In the genomic region with DNA sequence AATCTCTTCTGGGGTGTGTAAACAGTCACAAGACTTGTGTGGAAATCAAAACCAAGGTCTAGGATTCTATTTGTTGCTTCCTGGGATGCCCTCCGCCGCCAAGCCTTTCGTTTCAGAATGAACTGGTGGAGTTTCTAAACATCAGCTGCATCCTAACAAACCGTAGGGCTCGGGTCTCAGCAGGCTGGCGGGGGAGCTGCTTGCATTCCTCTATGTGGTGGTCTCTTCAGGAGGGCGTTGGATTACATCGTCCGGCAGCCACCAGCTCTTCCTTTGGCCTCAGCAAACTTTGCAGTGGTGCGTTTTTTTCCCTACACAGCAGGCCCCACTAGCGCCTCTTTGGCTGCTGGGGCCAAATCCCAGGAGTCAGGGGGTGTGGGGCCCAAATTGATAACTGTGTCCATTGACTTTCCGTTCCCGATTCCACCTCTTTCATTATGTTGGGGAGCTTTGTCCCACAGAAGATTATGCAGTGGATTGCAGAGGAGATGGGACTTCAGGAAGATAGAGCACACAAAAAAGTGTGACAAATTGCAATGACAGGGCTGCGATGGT, we compare ENCODE assay signal across 19 cellular contexts.
"Had no signal": no experiment of that assay in that cellular context is flagged by ENCODE, and none has a peak within 500 bp of the region (broad histone marks: within the 10 kb centered on the region; RNA-seq: fewer than 3 reads in every experiment).

No MANE protein-coding gene starts in this region.

- H3K36me3 Mint-ChIP-seq: activated naive CD8-positive, alpha-beta T cell treated with anti-CD3 and anti-CD28 coated beads for 36 hours had no signal

- H3K36me3 ChIP-seq: prostate gland, tibial artery had no signal

- H3K4me1 Mint-ChIP-seq: activated B cell treated with CpG ODN at 0.5 μM for 24 hours; activated CD4-positive, alpha-beta T cell treated with anti-CD3 and anti-CD28 coated beads for 36 hours; activated naive CD8-positive, alpha-beta T cell treated with anti-CD3 and anti-CD28 coated beads for 36 hours had no signal

- H3K27ac Mint-ChIP-seq: activated B cell treated with CpG ODN at 0.5 μM for 24 hours; activated CD4-positive, alpha-beta T cell treated with anti-CD3 and anti-CD28 coated beads for 36 hours; activated naive CD8-positive, alpha-beta T cell treated with anti-CD3 and anti-CD28 coated beads for 36 hours; stimulated activated naive CD8-positive, alpha-beta T cell treated with anti-CD3 and anti-CD28 coated beads, Interleukin-15, Interleukin-2, amounts not matched to agents 100 ng/mL and 50 ng/mL, for 24 hours had no signal

- H3K4me3 ChIP-seq: coronary artery, hepatocyte, prostate gland, tibial artery had no signal

- H2AFZ ChIP-seq: hepatocyte had no signal

- H3K9me3 ChIP-seq: prostate gland, tibial artery had no signal

- H3K9me3 Mint-ChIP-seq: activated B cell treated with CpG ODN at 0.5 μM for 24 hours; activated naive CD8-positive, alpha-beta T cell treated with anti-CD3 and anti-CD28 coated beads for 36 hours; stimulated activated naive CD8-positive, alpha-beta T cell treated with anti-CD3 and anti-CD28 coated beads, Interleukin-15, Interleukin-2, amounts not matched to agents 100 ng/mL and 50 ng/mL, for 24 hours had no signal

- H3K27me3 Mint-ChIP-seq: activated B cell treated with CpG ODN at 0.5 μM for 24 hours; activated naive CD8-positive, alpha-beta T cell treated with anti-CD3 and anti-CD28 coated beads for 36 hours; stimulated activated naive CD8-positive, alpha-beta T cell treated with anti-CD3 and anti-CD28 coated beads, Interleukin-15, Interleukin-2, amounts not matched to agents 100 ng/mL and 50 ng/mL, for 24 hours had no signal

- H3K4me2 ChIP-seq: hepatocyte had no signal

- ATAC-seq: activated CD4-positive, alpha-beta T cell treated with anti-CD3 and anti-CD28 coated beads for 36 hours; activated T-cell treated with anti-CD3 and anti-CD28 coated beads, Interleukin-2, amount 50 U/mL, for 4 hours; foreskin keratinocyte; right cardiac atrium had no signal

- H3K4me1 ChIP-seq: foreskin keratinocyte, prostate gland had no signal

- DNase-seq: activated B cell treated with CpG ODN at 0.5 μM for 24 hours; activated CD4-positive, alpha-beta T cell treated with anti-CD3 and anti-CD28 coated beads for 36 hours; activated CD4-positive, alpha-beta T cell treated with anti-CD3 and anti-CD28 coated beads, Interleukin-2, amount 50 U/mL, for 4 hours; activated CD8-positive, alpha-beta memory T cell treated with anti-CD3 and anti-CD28 coated beads for 24 hours; activated CD8-positive, alpha-beta memory T cell treated with anti-CD3 and anti-CD28 coated beads, Interleukin-2, amount 50 U/mL, for 4 hours; activated naive CD4-positive, alpha-beta T cell treated with Interleukin-2 at 50 U/mL for 16 hours; activated naive CD8-positive, alpha-beta T cell treated with anti-CD3 and anti-CD28 coated beads for 36 hours; activated T-cell treated with anti-CD3 and anti-CD28 coated beads, Interleukin-2, amount 50 U/mL, for 4 hours; effector CD4-positive, alpha-beta T cell; erythroblast; foreskin keratinocyte; stimulated activated CD4-positive, alpha-beta T cell treated with anti-CD3 and anti-CD28 coated beads, Interleukin-12 subunit alpha, Interleukin-12 subunit beta, amount 100 ng/mL, for 4 hours; T-helper 9 cell; tibial artery had no signal

- H3K27me3 ChIP-seq: foreskin keratinocyte, hepatocyte, tibial artery had no signal

- H3K79me2 ChIP-seq: hepatocyte had no signal

- H3K27ac ChIP-seq: coronary artery, foreskin keratinocyte, hepatocyte, prostate gland, tibial artery had no signal

- H3K4me3 Mint-ChIP-seq: activated B cell treated with CpG ODN at 0.5 μM for 24 hours; activated CD4-positive, alpha-beta T cell treated with anti-CD3 and anti-CD28 coated beads for 36 hours; activated naive CD8-positive, alpha-beta T cell treated with anti-CD3 and anti-CD28 coated beads for 36 hours; activated T-cell treated with anti-CD3 and anti-CD28 coated beads, Interleukin-2, amount 50 U/mL, for 4 hours; stimulated activated naive CD8-positive, alpha-beta T cell treated with anti-CD3 and anti-CD28 coated beads, Interleukin-15, Interleukin-2, amounts not matched to agents 100 ng/mL and 50 ng/mL, for 24 hours had no signal
